In genomic region chr9:122781671-122782070, GRCh38 we compare ENCODE assay signal across 36 cellular contexts. TPM values are rescaled to one million over a fixed set of nuclear protein-coding genes. Genes with fewer than 3 reads are reported as not detected.
"Had no signal": no experiment of that assay in that cellular context is flagged by ENCODE, and none has a peak within 500 bp of the region (broad histone marks: within the 10 kb centered on the region; RNA-seq: fewer than 3 reads in every experiment).

No MANE protein-coding gene starts in this region.

- H3K27ac Mint-ChIP-seq: activated B cell treated with CpG ODN at 0.5 μM for 24 hours; activated CD4-positive, alpha-beta memory T cell treated with anti-CD3 and anti-CD28 coated beads for 36 hours; activated CD4-positive, alpha-beta T cell treated with anti-CD3 and anti-CD28 coated beads, Interleukin-2, amount 10 ng/mL, durations not matched to agents 7 days and 5 days; activated CD8-positive, alpha-beta T cell treated with anti-CD3 and anti-CD28 coated beads for 36 hours; activated naive CD4-positive, alpha-beta T cell treated with anti-CD3 and anti-CD28 coated beads for 36 hours; activated naive CD4-positive, alpha-beta T cell treated with anti-CD3 and anti-CD28 coated beads, Interleukin-2, amount 50 U/mL, for 72 hours; activated naive CD8-positive, alpha-beta T cell treated with anti-CD3 and anti-CD28 coated beads for 36 hours; activated T-cell treated with anti-CD3 and anti-CD28 coated beads, Interleukin-2, amount 50 U/mL, for 72 hours; activated T-helper 1 cell treated with anti-CD3 and anti-CD28 coated beads, Interleukin-12 subunit alpha, Interleukin-12 subunit beta, Interleukin-2, Interleukin-4 antibody, amounts not matched to agents 30 ng/mL and 10 ng/mL and 1 ng/mL, durations not matched to agents 14 hours and 24 hours and 36 hours; activated T-helper 17 cell treated with anti-CD3 and anti-CD28 coated beads, Interleukin-2, amount 50 U/mL, for 72 hours; T-helper 1 cell treated with Interleukin-12 subunit alpha and Interleukin-12 subunit beta and Interleukin-4 antibody, amounts not matched to agents 30 μg/mL and 1 μg/mL, for 36 hours; T-helper 2 cell treated with Interferon-gamma antibody and Interleukin-4, amounts not matched to agents 5 μg/mL and 100 μg/mL, for 36 hours had no signal

- H3K4me3 Mint-ChIP-seq: activated B cell treated with CpG ODN at 0.5 μM for 24 hours; activated CD4-positive, alpha-beta memory T cell treated with anti-CD3 and anti-CD28 coated beads for 36 hours; activated CD4-positive, alpha-beta T cell treated with anti-CD3 and anti-CD28 coated beads, Interleukin-2, amount 10 ng/mL, durations not matched to agents 7 days and 5 days; activated CD8-positive, alpha-beta T cell treated with anti-CD3 and anti-CD28 coated beads for 36 hours; activated naive CD4-positive, alpha-beta T cell treated with anti-CD3 and anti-CD28 coated beads for 36 hours; activated naive CD8-positive, alpha-beta T cell treated with anti-CD3 and anti-CD28 coated beads for 36 hours; activated T-cell treated with anti-CD3 and anti-CD28 coated beads, Interleukin-2, amount 50 U/mL, for 4 hours; activated T-cell treated with anti-CD3 and anti-CD28 coated beads, Interleukin-2, amount 50 U/mL, for 72 hours; activated T-helper 1 cell treated with anti-CD3 and anti-CD28 coated beads, Interleukin-12 subunit alpha, Interleukin-12 subunit beta, Interleukin-2, Interleukin-4 antibody, amounts not matched to agents 30 ng/mL and 10 ng/mL and 1 ng/mL, durations not matched to agents 14 hours and 24 hours and 36 hours; activated T-helper 17 cell treated with anti-CD3 and anti-CD28 coated beads, Interleukin-2, amount 50 U/mL, for 72 hours; T-helper 1 cell treated with Interleukin-12 subunit alpha and Interleukin-12 subunit beta and Interleukin-4 antibody, amounts not matched to agents 30 μg/mL and 1 μg/mL, for 36 hours; T-helper 2 cell treated with Interferon-gamma antibody and Interleukin-4, amounts not matched to agents 5 μg/mL and 100 μg/mL, for 36 hours had no signal

- H3K36me3 Mint-ChIP-seq: activated CD4-positive, alpha-beta memory T cell treated with anti-CD3 and anti-CD28 coated beads for 36 hours; activated naive CD4-positive, alpha-beta T cell treated with anti-CD3 and anti-CD28 coated beads, Interleukin-2, amount 50 U/mL, for 72 hours; activated naive CD8-positive, alpha-beta T cell treated with anti-CD3 and anti-CD28 coated beads for 36 hours had no signal

- H3K9me3 Mint-ChIP-seq: activated B cell treated with CpG ODN at 0.5 μM for 24 hours; activated CD4-positive, alpha-beta memory T cell treated with anti-CD3 and anti-CD28 coated beads for 36 hours; activated CD4-positive, alpha-beta T cell treated with anti-CD3 and anti-CD28 coated beads, Interleukin-2, amount 10 ng/mL, durations not matched to agents 7 days and 5 days; activated CD8-positive, alpha-beta T cell treated with anti-CD3 and anti-CD28 coated beads for 36 hours; activated naive CD4-positive, alpha-beta T cell treated with anti-CD3 and anti-CD28 coated beads for 36 hours; activated naive CD4-positive, alpha-beta T cell treated with anti-CD3 and anti-CD28 coated beads, Interleukin-2, amount 50 U/mL, for 72 hours; activated naive CD8-positive, alpha-beta T cell treated with anti-CD3 and anti-CD28 coated beads for 36 hours; activated T-cell treated with anti-CD3 and anti-CD28 coated beads, Interleukin-2, amount 50 U/mL, for 4 hours; activated T-cell treated with anti-CD3 and anti-CD28 coated beads, Interleukin-2, amount 50 U/mL, for 72 hours; activated T-helper 1 cell treated with anti-CD3 and anti-CD28 coated beads, Interleukin-12 subunit alpha, Interleukin-12 subunit beta, Interleukin-2, Interleukin-4 antibody, amounts not matched to agents 30 ng/mL and 10 ng/mL and 1 ng/mL, durations not matched to agents 14 hours and 24 hours and 36 hours; activated T-helper 17 cell treated with anti-CD3 and anti-CD28 coated beads, Interleukin-2, amount 50 U/mL, for 72 hours; T-helper 1 cell treated with Interleukin-12 subunit alpha and Interleukin-12 subunit beta and Interleukin-4 antibody, amounts not matched to agents 30 μg/mL and 1 μg/mL, for 36 hours; T-helper 2 cell treated with Interferon-gamma antibody and Interleukin-4, amounts not matched to agents 5 μg/mL and 100 μg/mL, for 36 hours had no signal

- H3K4me1 Mint-ChIP-seq: activated B cell treated with CpG ODN at 0.5 μM for 24 hours; activated CD4-positive, alpha-beta T cell treated with anti-CD3 and anti-CD28 coated beads, Interleukin-2, amount 10 ng/mL, durations not matched to agents 7 days and 5 days; activated naive CD8-positive, alpha-beta T cell treated with anti-CD3 and anti-CD28 coated beads for 36 hours; activated T-helper 17 cell treated with anti-CD3 and anti-CD28 coated beads, Interleukin-2, amount 50 U/mL, for 72 hours had no signal

- DNase-seq: activated B cell treated with CpG ODN at 0.5 μM for 24 hours; activated CD4-positive, alpha-beta memory T cell treated with anti-CD3 and anti-CD28 coated beads for 36 hours; activated CD4-positive, alpha-beta T cell treated with anti-CD3 and anti-CD28 coated beads for 4 hours; activated CD4-positive, alpha-beta T cell treated with anti-CD3 and anti-CD28 coated beads, Interleukin-2, amount 10 ng/mL, durations not matched to agents 7 days and 5 days; activated CD4-positive, CD25-positive, alpha-beta regulatory T cell treated with anti-CD3 and anti-CD28 coated beads, Interleukin-2, amount 50 U/mL, for 72 hours; activated CD8-positive, alpha-beta memory T cell treated with anti-CD3 and anti-CD28 coated beads, Interleukin-2, amount 50 U/mL, for 4 hours; activated CD8-positive, alpha-beta T cell treated with anti-CD3 and anti-CD28 coated beads for 36 hours; activated effector memory CD4-positive, alpha-beta T cell treated with anti-CD3 and anti-CD28 coated beads, Interleukin-2, amount 50 U/mL, for 16 hours; activated gamma-delta T cell treated with Interleukin-2 at 50 U/mL for 16 hours; activated naive CD4-positive, alpha-beta T cell; activated naive CD4-positive, alpha-beta T cell treated with anti-CD3 and anti-CD28 coated beads for 36 hours; activated naive CD4-positive, alpha-beta T cell treated with anti-CD3 and anti-CD28 coated beads, Interleukin-2, amount 50 U/mL, for 16 hours; activated naive CD8-positive, alpha-beta T cell treated with anti-CD3 and anti-CD28 coated beads for 36 hours; activated T-cell treated with anti-CD3 and anti-CD28 coated beads for 4 hours; activated T-cell treated with anti-CD3 and anti-CD28 coated beads, Interleukin-2, amount 50 U/mL, for 1 hour; activated T-cell treated with anti-CD3 and anti-CD28 coated beads, Interleukin-2, amount 50 U/mL, for 4 hours; activated T-cell treated with anti-CD3 and anti-CD28 coated beads, Interleukin-2, amount 50 U/mL, for 72 hours; adrenal gland; amniotic stem cell; aorta; body of pancreas; brain microvascular endothelial cell; central memory CD4-positive, alpha-beta T cell; T-helper 1 cell; T-helper 2 cell; T-helper 9 cell had no signal

- H3K27me3 Mint-ChIP-seq: activated B cell treated with CpG ODN at 0.5 μM for 24 hours; activated CD4-positive, alpha-beta memory T cell treated with anti-CD3 and anti-CD28 coated beads for 36 hours; activated CD4-positive, alpha-beta T cell treated with anti-CD3 and anti-CD28 coated beads, Interleukin-2, amount 10 ng/mL, durations not matched to agents 7 days and 5 days; activated CD8-positive, alpha-beta T cell treated with anti-CD3 and anti-CD28 coated beads for 36 hours; activated naive CD8-positive, alpha-beta T cell treated with anti-CD3 and anti-CD28 coated beads for 36 hours; activated T-helper 17 cell treated with anti-CD3 and anti-CD28 coated beads, Interleukin-2, amount 50 U/mL, for 72 hours had no signal

- ATAC-seq: activated CD8-positive, alpha-beta T cell treated with anti-CD3 and anti-CD28 coated beads for 36 hours; activated naive CD4-positive, alpha-beta T cell treated with anti-CD3 and anti-CD28 coated beads, Interleukin-2, amount 50 U/mL, for 72 hours; activated T-cell treated with anti-CD3 and anti-CD28 coated beads, Interleukin-2, amount 50 U/mL, for 4 hours; activated T-cell treated with anti-CD3 and anti-CD28 coated beads, Interleukin-2, amount 50 U/mL, for 72 hours; activated T-helper 17 cell treated with anti-CD3 and anti-CD28 coated beads, Interleukin-2, amount 50 U/mL, for 72 hours; body of pancreas had no signal

RNA-seq across cellular contexts. Expression of gene OR5C1, which starts 7.1 kb away (rescaled TPM):
- total RNA-seq: activated B cell treated with CpG ODN at 0.5 μM for 24 hours; activated CD4-positive, alpha-beta memory T cell treated with anti-CD3 and anti-CD28 coated beads for 36 hours; activated CD4-positive, alpha-beta T cell treated with anti-CD3 and anti-CD28 coated beads, Interleukin-2, amount 10 ng/mL, durations not matched to agents 7 days and 5 days; activated CD8-positive, alpha-beta memory T cell treated with anti-CD3 and anti-CD28 coated beads for 36 hours; activated CD8-positive, alpha-beta T cell treated with anti-CD3 and anti-CD28 coated beads for 36 hours; activated naive CD4-positive, alpha-beta T cell treated with anti-CD3 and anti-CD28 coated beads for 36 hours; activated naive CD4-positive, alpha-beta T cell treated with anti-CD3 and anti-CD28 coated beads, Interleukin-2, amount 50 U/mL, for 72 hours; activated naive CD8-positive, alpha-beta T cell treated with anti-CD3 and anti-CD28 coated beads for 36 hours; activated T-cell treated with anti-CD3 and anti-CD28 coated beads, Interleukin-2, amount 50 U/mL, for 4 hours; activated T-cell treated with anti-CD3 and anti-CD28 coated beads, Interleukin-2, amount 50 U/mL, for 72 hours; activated T-helper 1 cell treated with anti-CD3 and anti-CD28 coated beads, Interleukin-12 subunit alpha, Interleukin-12 subunit beta, Interleukin-2, Interleukin-4 antibody, amounts not matched to agents 30 ng/mL and 10 ng/mL and 1 ng/mL, durations not matched to agents 14 hours and 24 hours and 36 hours; activated T-helper 17 cell treated with anti-CD3 and anti-CD28 coated beads, Interleukin-2, amount 50 U/mL, for 72 hours; adrenal gland; aorta; astrocyte; body of pancreas; breast epithelium; cardiac septum; cerebellum had no signal

RNA-seq across cellular contexts. Expression of gene OR1K1, which starts 18.3 kb away (rescaled TPM):
- total RNA-seq: activated B cell treated with CpG ODN at 0.5 μM for 24 hours; activated CD4-positive, alpha-beta memory T cell treated with anti-CD3 and anti-CD28 coated beads for 36 hours; activated CD4-positive, alpha-beta T cell treated with anti-CD3 and anti-CD28 coated beads, Interleukin-2, amount 10 ng/mL, durations not matched to agents 7 days and 5 days; activated CD8-positive, alpha-beta memory T cell treated with anti-CD3 and anti-CD28 coated beads for 36 hours; activated CD8-positive, alpha-beta T cell treated with anti-CD3 and anti-CD28 coated beads for 36 hours; activated naive CD4-positive, alpha-beta T cell treated with anti-CD3 and anti-CD28 coated beads for 36 hours; activated naive CD4-positive, alpha-beta T cell treated with anti-CD3 and anti-CD28 coated beads, Interleukin-2, amount 50 U/mL, for 72 hours; activated naive CD8-positive, alpha-beta T cell treated with anti-CD3 and anti-CD28 coated beads for 36 hours; activated T-cell treated with anti-CD3 and anti-CD28 coated beads, Interleukin-2, amount 50 U/mL, for 4 hours; activated T-cell treated with anti-CD3 and anti-CD28 coated beads, Interleukin-2, amount 50 U/mL, for 72 hours; activated T-helper 1 cell treated with anti-CD3 and anti-CD28 coated beads, Interleukin-12 subunit alpha, Interleukin-12 subunit beta, Interleukin-2, Interleukin-4 antibody, amounts not matched to agents 30 ng/mL and 10 ng/mL and 1 ng/mL, durations not matched to agents 14 hours and 24 hours and 36 hours; activated T-helper 17 cell treated with anti-CD3 and anti-CD28 coated beads, Interleukin-2, amount 50 U/mL, for 72 hours; adrenal gland; aorta; astrocyte; body of pancreas; breast epithelium; cardiac septum; cerebellum had no signal

RNA-seq across cellular contexts. Expression of gene OR1L6, which starts 39.6 kb away (rescaled TPM):
- total RNA-seq: activated B cell treated with CpG ODN at 0.5 μM for 24 hours; activated CD4-positive, alpha-beta memory T cell treated with anti-CD3 and anti-CD28 coated beads for 36 hours; activated CD4-positive, alpha-beta T cell treated with anti-CD3 and anti-CD28 coated beads, Interleukin-2, amount 10 ng/mL, durations not matched to agents 7 days and 5 days; activated CD8-positive, alpha-beta memory T cell treated with anti-CD3 and anti-CD28 coated beads for 36 hours; activated CD8-positive, alpha-beta T cell treated with anti-CD3 and anti-CD28 coated beads for 36 hours; activated naive CD4-positive, alpha-beta T cell treated with anti-CD3 and anti-CD28 coated beads for 36 hours; activated naive CD4-positive, alpha-beta T cell treated with anti-CD3 and anti-CD28 coated beads, Interleukin-2, amount 50 U/mL, for 72 hours; activated naive CD8-positive, alpha-beta T cell treated with anti-CD3 and anti-CD28 coated beads for 36 hours; activated T-cell treated with anti-CD3 and anti-CD28 coated beads, Interleukin-2, amount 50 U/mL, for 4 hours; activated T-cell treated with anti-CD3 and anti-CD28 coated beads, Interleukin-2, amount 50 U/mL, for 72 hours; activated T-helper 1 cell treated with anti-CD3 and anti-CD28 coated beads, Interleukin-12 subunit alpha, Interleukin-12 subunit beta, Interleukin-2, Interleukin-4 antibody, amounts not matched to agents 30 ng/mL and 10 ng/mL and 1 ng/mL, durations not matched to agents 14 hours and 24 hours and 36 hours; activated T-helper 17 cell treated with anti-CD3 and anti-CD28 coated beads, Interleukin-2, amount 50 U/mL, for 72 hours; adrenal gland; aorta; astrocyte; body of pancreas; breast epithelium; cardiac septum; cerebellum had no signal

RNA-seq across cellular contexts. Expression of gene OR1L4, which starts 57.9 kb away (rescaled TPM):
- total RNA-seq: activated B cell treated with CpG ODN at 0.5 μM for 24 hours; activated CD4-positive, alpha-beta memory T cell treated with anti-CD3 and anti-CD28 coated beads for 36 hours; activated CD4-positive, alpha-beta T cell treated with anti-CD3 and anti-CD28 coated beads, Interleukin-2, amount 10 ng/mL, durations not matched to agents 7 days and 5 days; activated CD8-positive, alpha-beta memory T cell treated with anti-CD3 and anti-CD28 coated beads for 36 hours; activated CD8-positive, alpha-beta T cell treated with anti-CD3 and anti-CD28 coated beads for 36 hours; activated naive CD4-positive, alpha-beta T cell treated with anti-CD3 and anti-CD28 coated beads for 36 hours; activated naive CD4-positive, alpha-beta T cell treated with anti-CD3 and anti-CD28 coated beads, Interleukin-2, amount 50 U/mL, for 72 hours; activated naive CD8-positive, alpha-beta T cell treated with anti-CD3 and anti-CD28 coated beads for 36 hours; activated T-cell treated with anti-CD3 and anti-CD28 coated beads, Interleukin-2, amount 50 U/mL, for 4 hours; activated T-cell treated with anti-CD3 and anti-CD28 coated beads, Interleukin-2, amount 50 U/mL, for 72 hours; activated T-helper 1 cell treated with anti-CD3 and anti-CD28 coated beads, Interleukin-12 subunit alpha, Interleukin-12 subunit beta, Interleukin-2, Interleukin-4 antibody, amounts not matched to agents 30 ng/mL and 10 ng/mL and 1 ng/mL, durations not matched to agents 14 hours and 24 hours and 36 hours; activated T-helper 17 cell treated with anti-CD3 and anti-CD28 coated beads, Interleukin-2, amount 50 U/mL, for 72 hours; adrenal gland; aorta; astrocyte; body of pancreas; breast epithelium; cardiac septum; cerebellum had no signal
